Comparison of ENCODE assay signal across 8 cellular contexts in the genomic region with DNA sequence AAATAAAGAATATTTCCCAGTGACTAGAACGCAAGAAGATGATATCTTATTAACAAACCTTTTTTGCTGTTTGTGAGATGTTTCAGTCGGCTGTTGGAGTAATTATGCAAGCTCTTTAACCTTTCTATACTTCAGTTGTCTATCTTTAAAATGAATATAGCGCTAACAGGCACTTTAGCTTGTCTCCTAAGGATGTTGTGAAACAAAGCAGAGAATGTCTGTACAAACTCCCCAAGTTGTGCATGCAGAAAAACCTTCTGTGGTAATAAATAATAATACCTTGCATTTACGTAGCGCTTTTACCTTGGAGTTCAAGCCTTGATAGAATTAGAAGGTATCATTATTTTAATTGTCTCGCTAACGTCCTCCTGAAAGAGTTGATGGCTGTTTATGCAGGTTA. TPM values are rescaled to one million over a fixed set of nuclear protein-coding genes. Genes with fewer than 3 reads are reported as not detected.
DNase-seq lines count a peak whose midpoint lies in the region; ATAC-seq and TF ChIP-seq lines count a peak whose summit lies in the region.

No MANE protein-coding gene starts in this region.

- peak overlapping the region in 1 of 2 donors; percentile 84 for H3K4me3 ChIP-seq in left lung
- peak overlapping the region in 1 of 2 donors; percentile 52 for H3K4me3 ChIP-seq in stomach smooth muscle (ENCODE audit: low read length in 2 of 2)
- no peak overlapping the region for H3K4me3 ChIP-seq in BE2C (ENCODE audit: low read depth, low read length)

- H3K4me1 ChIP-seq in left lung = peaks cover 15 to 29% of the 10 kb centered on the region in 2 donors
- peaks cover 10% of the 10 kb centered on the region for H3K4me1 ChIP-seq in stomach smooth muscle (ENCODE audit: control insufficient read depth, insufficient read depth, low read length)
- peaks cover 17% of the 10 kb centered on the region for H3K4me1 ChIP-seq in BE2C

- H3K27me3 Mint-ChIP-seq in activated CD4-positive, alpha-beta T cell treated with anti-CD3 and anti-CD28 coated beads for 36 hours = no peaks in the 10 kb centered on the region
- no peaks in the 10 kb centered on the region for H3K27me3 Mint-ChIP-seq in activated CD8-positive, alpha-beta T cell treated with anti-CD3 and anti-CD28 coated beads for 36 hours

- H3K27ac ChIP-seq in left lung = peak overlapping the region; percentile 97
- peak overlapping the region; percentile 75 for H3K27ac ChIP-seq in stomach smooth muscle (ENCODE audit: low read length)

- H3K9me3 Mint-ChIP-seq in activated CD4-positive, alpha-beta T cell treated with anti-CD3 and anti-CD28 coated beads for 36 hours (ENCODE audit: low read depth) = no peaks in the 10 kb centered on the region
- H3K9me3 Mint-ChIP-seq in activated CD8-positive, alpha-beta T cell treated with anti-CD3 and anti-CD28 coated beads for 36 hours = no peaks in the 10 kb centered on the region

- H3K9me3 ChIP-seq in left lung = no peaks in the 10 kb centered on the region
- no peaks in the 10 kb centered on the region for H3K9me3 ChIP-seq in stomach smooth muscle (ENCODE audit: control insufficient read depth in 2 of 2, low read length in 2 of 2)
- no peaks in the 10 kb centered on the region for H3K9me3 ChIP-seq in BE2C

- H3K9ac ChIP-seq in stomach smooth muscle (ENCODE audit: low read length in 2 of 2) = peak overlapping the region; percentile 30 to 60

- H3K4me1 Mint-ChIP-seq in activated CD4-positive, alpha-beta T cell treated with anti-CD3 and anti-CD28 coated beads for 36 hours = peaks cover 25% of the 10 kb centered on the region
- H3K4me1 Mint-ChIP-seq in activated CD8-positive, alpha-beta T cell treated with anti-CD3 and anti-CD28 coated beads for 36 hours (ENCODE audit: low read depth) = peaks cover 32% of the 10 kb centered on the region

- intact Hi-C loops in activated CD4-positive, alpha-beta T cell treated with anti-CD3 and anti-CD28 coated beads for 36 hours (cut with DNase I, micrococcal nuclease) = loop anchor here in 1 of 2 experiments (1.0 to 5.0 kb wide), 3 partner anchors 36 to 480 kb away; a partner anchor contains a TSS
- intact Hi-C loops in activated CD8-positive, alpha-beta T cell treated with anti-CD3 and anti-CD28 coated beads for 36 hours (cut with micrococcal nuclease) = no loop called here
- intact Hi-C loops in left lung (cut with DNase I) = no loop called here

- TF ChIP-seq CTCF in activated CD8-positive, alpha-beta T cell treated with anti-CD3 and anti-CD28 coated beads for 36 hours (IDR thresholded peaks at IDR 0.05) = no peak
- TF ChIP-seq CTCF in left lung (IDR thresholded peaks at IDR 0.05) (no peak), BE2C (IDR thresholded peaks at IDR 0.05; ENCODE audit: low read depth, low read length) (no peak)

- peak overlapping the region; percentile 85 for H3K27ac Mint-ChIP-seq in activated CD4-positive, alpha-beta T cell treated with anti-CD3 and anti-CD28 coated beads for 36 hours
- H3K27ac Mint-ChIP-seq in activated CD8-positive, alpha-beta T cell treated with anti-CD3 and anti-CD28 coated beads for 36 hours = peak overlapping the region; percentile 85

- H3K27me3 ChIP-seq in left lung (no peaks in the 10 kb centered on the region), stomach smooth muscle (ENCODE audit: control insufficient read depth in 1 of 2, insufficient read depth in 2 of 2, low read length in 2 of 2) (no peaks in the 10 kb centered on the region), BE2C (no peaks in the 10 kb centered on the region)

- H3K36me3 ChIP-seq in left lung = no peaks in the 10 kb centered on the region
- H3K36me3 ChIP-seq in stomach smooth muscle (ENCODE audit: control insufficient read depth in 2 of 2, insufficient read depth in 2 of 2, low read length in 2 of 2) = no peaks in the 10 kb centered on the region
- peaks cover 4% of the 10 kb centered on the region for H3K36me3 ChIP-seq in BE2C

- no peak for ATAC-seq in activated CD4-positive, alpha-beta T cell treated with anti-CD3 and anti-CD28 coated beads for 36 hours
- no peak for ATAC-seq in activated CD8-positive, alpha-beta T cell treated with anti-CD3 and anti-CD28 coated beads for 36 hours
- no peak for ATAC-seq in left lung
- ATAC-seq in GM21360 (IDR thresholded peaks at IDR 0.05; ENCODE audit: unreplicated experiment) = no peak

- DNase-seq in activated CD4-positive, alpha-beta T cell treated with anti-CD3 and anti-CD28 coated beads for 36 hours = no peak
- no peak for DNase-seq in activated CD4-positive, alpha-beta T cell treated with anti-CD3 and anti-CD28 coated beads for 1 hour
- no peak for DNase-seq in activated CD8-positive, alpha-beta T cell treated with anti-CD3 and anti-CD28 coated beads for 36 hours
- DNase-seq in left lung = no peak
- DNase-seq in NCI-H1417 (lab: John Stamatoyannopoulos, UW) = no peak
- DNase-seq in BE2C = no peak

- POLR2A ChIA-PET in activated CD4-positive, alpha-beta T cell treated with anti-CD3 and anti-CD28 coated beads for 36 hours (lab: Charles Lee) = no interaction called here
- POLR2A ChIA-PET in activated CD8-positive, alpha-beta T cell treated with anti-CD3 and anti-CD28 coated beads for 36 hours (lab: Charles Lee) = interaction anchor here (0.9 to 2.5 kb wide), 4 partner anchors 8 to 74 kb away, joined by 3 to 16 read pairs (median 4); no protein-coding TSS in a partner anchor

- CTCF ChIA-PET in activated CD4-positive, alpha-beta T cell treated with anti-CD3 and anti-CD28 coated beads for 36 hours (lab: Charles Lee) = interaction anchor here (0.7 to 0.9 kb wide), 4 partner anchors 14 to 268 kb away, joined by 3 to 4 read pairs (median 4); no protein-coding TSS in a partner anchor
- CTCF ChIA-PET in activated CD8-positive, alpha-beta T cell treated with anti-CD3 and anti-CD28 coated beads for 36 hours (lab: Charles Lee) = interaction anchor here (1.2 to 3.0 kb wide), 3 partner anchors 12 to 36 kb away, joined by 3 to 17 read pairs (median 3); no protein-coding TSS in a partner anchor

- H3K36me3 Mint-ChIP-seq in activated CD4-positive, alpha-beta T cell treated with anti-CD3 and anti-CD28 coated beads for 36 hours (ENCODE audit: low read depth) = peaks cover 18% of the 10 kb centered on the region
- H3K36me3 Mint-ChIP-seq in activated CD8-positive, alpha-beta T cell treated with anti-CD3 and anti-CD28 coated beads for 36 hours (ENCODE audit: low read depth) = peaks cover 19% of the 10 kb centered on the region

- H3K4me3 Mint-ChIP-seq in activated CD4-positive, alpha-beta T cell treated with anti-CD3 and anti-CD28 coated beads for 36 hours = peak overlapping the region; percentile 69
- peak overlapping the region; percentile 73 for H3K4me3 Mint-ChIP-seq in activated CD8-positive, alpha-beta T cell treated with anti-CD3 and anti-CD28 coated beads for 36 hours

RNA-seq across cellular contexts. Expression of a gene that starts 1.9 kb away (rescaled TPM):
- total RNA-seq in activated CD4-positive, alpha-beta T cell treated with anti-CD3 and anti-CD28 coated beads for 36 hours = 10 to 100 TPM; 74.8 to 89.7 TPM
- total RNA-seq in activated CD8-positive, alpha-beta T cell treated with anti-CD3 and anti-CD28 coated beads for 36 hours = 10 to 100 TPM; 79.6 to 88.1 TPM
- 10 to 100 TPM; 71.0 to 85.4 TPM for total RNA-seq in left lung
- polyA plus RNA-seq in BE2C (2012; ENCODE audit: insufficient read depth, insufficient read length, low read depth) = 62.2 TPM
